Comparison of ENCODE assay signal across 18 cellular contexts in genomic region chr3:71388535-71389120, GRCh38.
A peak's percentile ranks its signal among the peaks of the same experiment; 100 is the strongest.
DNase-seq lines count a peak whose midpoint lies in the region; ATAC-seq, FAIRE-seq and TF ChIP-seq lines count a peak whose summit lies in the region.
"Had no signal": no experiment of that assay in that cellular context is flagged by ENCODE, and none has a peak within 500 bp of the region (broad histone marks: within the 10 kb centered on the region; RNA-seq: fewer than 3 reads in every experiment).

No MANE protein-coding gene starts in this region.

- intact Hi-C loops in activated T-helper 2 cell treated with anti-CD3 and anti-CD28 coated beads, Interferon-gamma antibody, Interleukin-2, Interleukin-4, amounts not matched to agents 10 μg/mL and 5 μg/mL and 100 μg/mL, durations not matched to agents 14 hours and 24 hours and 36 hours (cut with micrococcal nuclease), result no loop called here
- intact Hi-C loops in cardiac septum (cut with DNase I), result no loop called here
- intact Hi-C loops in ascending aorta (cut with DNase I), result no loop called here

- no peak overlapping the region for H3K4me3 Mint-ChIP-seq in activated T-helper 2 cell treated with anti-CD3 and anti-CD28 coated beads, Interferon-gamma antibody, Interleukin-2, Interleukin-4, amounts not matched to agents 10 μg/mL and 5 μg/mL and 100 μg/mL, durations not matched to agents 14 hours and 24 hours and 36 hours (ENCODE audit: low read depth)
- no peak overlapping the region for H3K4me3 Mint-ChIP-seq in nephron

- no peak for DNase-seq in GM12892 (ENCODE audit: insufficient read length)
- DNase-seq in activated T-helper 2 cell treated with anti-CD3 and anti-CD28 coated beads, Interferon-gamma antibody, Interleukin-2, Interleukin-4, amounts not matched to agents 10 μg/mL and 5 μg/mL and 100 μg/mL, durations not matched to agents 14 hours and 24 hours and 36 hours (ENCODE audit: low spot score), result no peak
- no peak for DNase-seq in cardiac septum (ENCODE audit: low spot score)
- DNase-seq in ascending aorta (ENCODE audit: low spot score in 2 of 2), result no peak
- DNase-seq: activated CD8-positive, alpha-beta memory T cell treated with anti-CD3 and anti-CD28 coated beads for 24 hours; activated gamma-delta T cell; C1 segment of cervical spinal cord; DND-41; GOT3; NCI-H1417 treated with DMSO at 0.1 percent for 48 hours; occipital lobe; stimulated activated CD4-positive, alpha-beta T cell treated with anti-CD3 and anti-CD28 coated beads, Interleukin-4, amount 100 ng/mL, for 1 hour; stimulated activated CD8-positive, alpha-beta memory T cell treated with anti-CD3 and anti-CD28 coated beads, Interleukin-4, amount 100 ng/mL, for 48 hours; tibial artery had no signal

- no peak overlapping the region for H3K4me3 ChIP-seq in Loucy (ENCODE audit: low read length, poor library complexity, severe bottlenecking)
- no peak overlapping the region for H3K4me3 ChIP-seq in ascending aorta
- H3K4me3 ChIP-seq: breast epithelium, tibial artery had no signal

- no peaks in the 10 kb centered on the region for H3K9me2 ChIP-seq in Loucy (replicated peaks; ENCODE audit: low read depth, low read length)

- no peaks in the 10 kb centered on the region for H3K9me3 Mint-ChIP-seq in activated T-helper 2 cell treated with anti-CD3 and anti-CD28 coated beads, Interferon-gamma antibody, Interleukin-2, Interleukin-4, amounts not matched to agents 10 μg/mL and 5 μg/mL and 100 μg/mL, durations not matched to agents 14 hours and 24 hours and 36 hours
- peaks cover 2% of the 10 kb centered on the region for H3K9me3 Mint-ChIP-seq in nephron

- peaks cover 66% of the 10 kb centered on the region for H3K4me1 Mint-ChIP-seq in activated T-helper 2 cell treated with anti-CD3 and anti-CD28 coated beads, Interferon-gamma antibody, Interleukin-2, Interleukin-4, amounts not matched to agents 10 μg/mL and 5 μg/mL and 100 μg/mL, durations not matched to agents 14 hours and 24 hours and 36 hours (ENCODE audit: low read depth)
- peaks cover 37% of the 10 kb centered on the region for H3K4me1 Mint-ChIP-seq in nephron

- H3K27me3 Mint-ChIP-seq in activated T-helper 2 cell treated with anti-CD3 and anti-CD28 coated beads, Interferon-gamma antibody, Interleukin-2, Interleukin-4, amounts not matched to agents 10 μg/mL and 5 μg/mL and 100 μg/mL, durations not matched to agents 14 hours and 24 hours and 36 hours (ENCODE audit: low read depth), result no peaks in the 10 kb centered on the region
- no peaks in the 10 kb centered on the region for H3K27me3 Mint-ChIP-seq in nephron (ENCODE audit: low read depth)

- H3K36me3 Mint-ChIP-seq in activated T-helper 2 cell treated with anti-CD3 and anti-CD28 coated beads, Interferon-gamma antibody, Interleukin-2, Interleukin-4, amounts not matched to agents 10 μg/mL and 5 μg/mL and 100 μg/mL, durations not matched to agents 14 hours and 24 hours and 36 hours (ENCODE audit: low read depth), result no peaks in the 10 kb centered on the region
- H3K36me3 Mint-ChIP-seq in nephron (ENCODE audit: low read depth), result no peaks in the 10 kb centered on the region

- H3K36me3 ChIP-seq in Loucy (ENCODE audit: insufficient read depth, low read length), result no peaks in the 10 kb centered on the region
- no peaks in the 10 kb centered on the region for H3K36me3 ChIP-seq in ascending aorta
- H3K36me3 ChIP-seq: breast epithelium, tibial artery had no signal

- H4K20me1 ChIP-seq in Loucy (ENCODE audit: insufficient read depth, low read length, poor library complexity, severe bottlenecking), result no peaks in the 10 kb centered on the region

- no peak for TF ChIP-seq CTCF in Loucy (conservative IDR thresholded peaks at IDR 0.05; ENCODE audit: low read length)
- no peak for TF ChIP-seq CTCF in nephron (IDR thresholded peaks at IDR 0.05; ENCODE audit: unreplicated experiment in 3 of 3)
- TF ChIP-seq CTCF in ascending aorta (IDR thresholded peaks at IDR 0.05), result no peak

- no peak for TF ChIP-seq POLR2A in GM12892 (IDR thresholded peaks at IDR 0.05; ENCODE audit: low read depth, low read length)

- peak overlapping the region; percentile 11 for H3K4me2 ChIP-seq in Loucy (ENCODE audit: low read depth, low read length, poor library complexity, severe bottlenecking)

- no peak overlapping the region for H3K9ac ChIP-seq in Loucy (ENCODE audit: low read depth, low read length, poor library complexity, severe bottlenecking)

- no peak overlapping the region for H3K27ac ChIP-seq in ascending aorta
- H3K27ac ChIP-seq: breast epithelium, tibial artery had no signal

- H3K4me1 ChIP-seq in Loucy (ENCODE audit: insufficient read depth, low read length, poor library complexity, severe bottlenecking) (peaks cover 56% of the 10 kb centered on the region), ascending aorta (peaks cover 0 to 28% of the 10 kb centered on the region in 2 donors)
- H3K4me1 ChIP-seq: breast epithelium had no signal

- peaks cover 54% of the 10 kb centered on the region for H3K79me2 ChIP-seq in Loucy (ENCODE audit: insufficient read depth, low read length)

- ATAC-seq in SK-N-SH treated with all-trans-retinoic acid at 6 μM for 48 hours, result no peak

- peak overlapping the region; percentile 5 for H3K27ac Mint-ChIP-seq in activated T-helper 2 cell treated with anti-CD3 and anti-CD28 coated beads, Interferon-gamma antibody, Interleukin-2, Interleukin-4, amounts not matched to agents 10 μg/mL and 5 μg/mL and 100 μg/mL, durations not matched to agents 14 hours and 24 hours and 36 hours
- peak overlapping the region in 2 of 3 experiments; percentile 15 to 18 for H3K27ac Mint-ChIP-seq in nephron

- H2AFZ ChIP-seq in Loucy (ENCODE audit: low read length), result no peak overlapping the region

- peaks cover 7% of the 10 kb centered on the region for H3F3A ChIP-seq in Loucy (ENCODE audit: low read depth)

- H3K9me3 ChIP-seq in Loucy (ENCODE audit: insufficient read depth, low read depth, low read length), result no peaks in the 10 kb centered on the region
- no peaks in the 10 kb centered on the region for H3K9me3 ChIP-seq in ascending aorta
- H3K9me3 ChIP-seq: breast epithelium, tibial artery had no signal

- peak; percentile 50 for FAIRE-seq in GM12892 (lab: Jason Lieb, UNC)

- H3K27me3 ChIP-seq in Loucy (ENCODE audit: insufficient read depth, low read length, poor library complexity, severe bottlenecking) (no peaks in the 10 kb centered on the region), ascending aorta (no peaks in the 10 kb centered on the region)
- H3K27me3 ChIP-seq: breast epithelium, tibial artery had no signal

TF ChIP-seq in SK-N-SH treated with all-trans-retinoic acid at 6 μM for 48 hours, 23 proteins besides CTCF, POLR2A, EP300 and RAD21:
- no peak for TF ChIP-seq SNAI2 (CRISPR knock-in tag; IDR thresholded peaks at IDR 0.05)
- TF ChIP-seq, protein P1, sequence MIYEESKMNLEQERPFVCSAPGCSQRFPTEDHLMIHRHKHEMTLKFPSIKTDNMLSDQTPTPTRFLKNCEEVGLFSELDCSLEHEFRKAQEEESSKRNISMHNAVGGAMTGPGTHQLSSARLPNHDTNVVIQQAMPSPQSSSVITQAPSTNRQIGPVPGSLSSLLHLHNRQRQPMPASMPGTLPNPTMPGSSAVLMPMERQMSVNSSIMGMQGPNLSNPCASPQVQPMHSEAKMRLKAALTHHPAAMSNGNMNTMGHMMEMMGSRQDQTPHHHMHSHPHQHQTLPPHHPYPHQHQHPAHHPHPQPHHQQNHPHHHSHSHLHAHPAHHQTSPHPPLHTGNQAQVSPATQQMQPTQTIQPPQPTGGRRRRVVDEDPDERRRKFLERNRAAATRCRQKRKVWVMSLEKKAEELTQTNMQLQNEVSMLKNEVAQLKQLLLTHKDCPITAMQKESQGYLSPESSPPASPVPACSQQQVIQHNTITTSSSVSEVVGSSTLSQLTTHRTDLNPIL (CRISPR knock-in tag; IDR thresholded peaks at IDR 0.05; ENCODE audit: low read depth), result no peak
- TF ChIP-seq ZFP3 (CRISPR knock-in tag; IDR thresholded peaks at IDR 0.05), result no peak
